In the genomic region with DNA sequence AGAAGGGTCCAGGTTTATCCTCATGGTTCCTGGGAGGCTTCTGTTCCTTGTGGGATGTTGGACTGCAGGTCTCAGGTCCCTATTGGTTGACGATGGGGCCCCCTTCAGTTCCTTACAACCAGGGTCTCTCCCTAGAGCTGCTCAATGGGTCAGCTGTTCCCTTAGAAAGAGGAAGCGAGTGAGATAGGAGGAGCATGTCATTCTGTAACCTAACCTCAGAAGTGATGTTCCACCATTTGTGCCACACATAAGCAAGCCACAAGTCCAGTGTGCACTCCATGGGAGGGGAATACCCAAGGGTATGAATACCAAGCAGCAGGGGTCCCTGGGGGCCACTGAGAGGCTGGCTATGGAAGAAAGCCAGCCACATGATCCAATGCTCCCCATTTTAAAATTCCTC, we compare ENCODE assay signal across 33 cellular contexts.
"Had no signal": no experiment of that assay in that cellular context is flagged by ENCODE, and none has a peak within 500 bp of the region (broad histone marks: within the 10 kb centered on the region; RNA-seq: fewer than 3 reads in every experiment).

No MANE protein-coding gene starts in this region.

- H3K4me1 ChIP-seq: body of pancreas, breast epithelium, Peyer's patch, SJSA1 had no signal

- ATAC-seq: activated T-cell treated with anti-CD3 and anti-CD28 coated beads, Interleukin-2, amount 50 U/mL, for 4 hours; body of pancreas; K562; PC-3; T-cell had no signal

- H3K27ac Mint-ChIP-seq: activated CD4-positive, alpha-beta memory T cell treated with anti-CD3 and anti-CD28 coated beads for 36 hours; activated CD4-positive, alpha-beta T cell treated with anti-CD3 and anti-CD28 coated beads, Interleukin-2, amount 10 ng/mL, durations not matched to agents 24 days and 14 days; activated naive CD4-positive, alpha-beta T cell treated with anti-CD3 and anti-CD28 coated beads, Interleukin-2, amount 50 U/mL, for 24 hours had no signal

- H3K27ac ChIP-seq: body of pancreas, breast epithelium, Peyer's patch, SJSA1 had no signal

- H3K36me3 Mint-ChIP-seq: activated CD4-positive, alpha-beta memory T cell treated with anti-CD3 and anti-CD28 coated beads for 36 hours; activated naive CD4-positive, alpha-beta T cell treated with anti-CD3 and anti-CD28 coated beads, Interleukin-2, amount 50 U/mL, for 24 hours had no signal

- H3K27me3 ChIP-seq: body of pancreas, breast epithelium, Peyer's patch, SJSA1 had no signal

- H3K9me3 ChIP-seq: body of pancreas, SJSA1, SK-N-SH had no signal

- H3K27me3 Mint-ChIP-seq: activated CD4-positive, alpha-beta memory T cell treated with anti-CD3 and anti-CD28 coated beads for 36 hours; activated CD4-positive, alpha-beta T cell treated with anti-CD3 and anti-CD28 coated beads, Interleukin-2, amount 10 ng/mL, durations not matched to agents 24 days and 14 days; activated naive CD4-positive, alpha-beta T cell treated with anti-CD3 and anti-CD28 coated beads, Interleukin-2, amount 50 U/mL, for 24 hours; activated naive CD8-positive, alpha-beta T cell treated with anti-CD3 and anti-CD28 coated beads, Interleukin-2, amount 10 ng/mL, durations not matched to agents 7 days and 5 days; T-cell had no signal

- H3K4me3 ChIP-seq: body of pancreas, breast epithelium, K562, Peyer's patch, SJSA1 had no signal

- H3K4me3 Mint-ChIP-seq: activated CD4-positive, alpha-beta memory T cell treated with anti-CD3 and anti-CD28 coated beads for 36 hours; activated CD4-positive, alpha-beta T cell treated with anti-CD3 and anti-CD28 coated beads, Interleukin-2, amount 10 ng/mL, durations not matched to agents 24 days and 14 days; activated naive CD4-positive, alpha-beta T cell treated with anti-CD3 and anti-CD28 coated beads, Interleukin-2, amount 50 U/mL, for 24 hours; activated naive CD8-positive, alpha-beta T cell treated with anti-CD3 and anti-CD28 coated beads, Interleukin-2, amount 10 ng/mL, durations not matched to agents 7 days and 5 days; activated T-cell treated with anti-CD3 and anti-CD28 coated beads, Interleukin-2, amount 50 U/mL, for 4 hours; activated T-helper 1 cell treated with anti-CD3 and anti-CD28 coated beads, Interleukin-12 subunit alpha, Interleukin-12 subunit beta, Interleukin-2, Interleukin-4 antibody, amounts not matched to agents 30 ng/mL and 10 ng/mL and 1 ng/mL, durations not matched to agents 14 hours and 24 hours and 36 hours; T-cell had no signal

- H3K36me3 ChIP-seq: breast epithelium, Peyer's patch, SJSA1 had no signal

- DNase-seq: activated CD4-positive, alpha-beta memory T cell treated with anti-CD3 and anti-CD28 coated beads for 36 hours; activated CD4-positive, alpha-beta T cell treated with anti-CD3 and anti-CD28 coated beads, Interleukin-2, amount 10 ng/mL, durations not matched to agents 24 days and 14 days; activated CD8-positive, alpha-beta memory T cell treated with anti-CD3 and anti-CD28 coated beads, Interleukin-2, amount 50 U/mL, for 4 hours; activated effector memory CD4-positive, alpha-beta T cell treated with Interleukin-2 at 50 U/mL for 16 hours; activated naive CD8-positive, alpha-beta T cell treated with anti-CD3 and anti-CD28 coated beads, Interleukin-2, amount 10 ng/mL, durations not matched to agents 7 days and 5 days; activated T-cell treated with anti-CD3 and anti-CD28 coated beads for 4 hours; activated T-cell treated with anti-CD3 and anti-CD28 coated beads, Interleukin-2, amount 50 U/mL, for 4 hours; amygdala; body of pancreas; IMR-90; Karpas-422; NCI-H1092 treated with DMSO at 0.1 percent for 48 hours; NCI-H1417; NCI-H146; NCI-H187; NCI-H2029 treated with DMSO at 0.1 percent for 48 hours; NCI-H2107; NCI-H2171; NCI-H510A; NCI-H526; NCI-H748 treated with DMSO at 0.1 percent for 48 hours; NK-92 treated with Interleukin-12 subunit alpha and Interleukin-12 subunit beta, amount 100 ng/mL, for 24 hours; PC-3; Peyer's patch; RPMI8226; SHP77 treated with DMSO at 0.1 percent for 48 hours; SK-N-SH; T-cell had no signal
